Comparison of ENCODE assay signal across 9 cellular contexts in genomic region chr3:12286927-12287726, GRCh38. TPM values are rescaled to one million over a fixed set of nuclear protein-coding genes. Genes with fewer than 3 reads are reported as not detected.
DNase-seq lines count a peak whose midpoint lies in the region; ATAC-seq and TF ChIP-seq lines count a peak whose summit lies in the region.
"Had no signal": no experiment of that assay in that cellular context is flagged by ENCODE, and none has a peak within 500 bp of the region (broad histone marks: within the 10 kb centered on the region; RNA-seq: fewer than 3 reads in every experiment).

No MANE protein-coding gene starts in this region.

- peaks cover 10% of the 10 kb centered on the region for H3K4me1 Mint-ChIP-seq in activated CD4-positive, alpha-beta memory T cell treated with anti-CD3 and anti-CD28 coated beads, Interleukin-2, amount 10 ng/mL, durations not matched to agents 7 days and 5 days

- H3K27ac ChIP-seq in sigmoid colon = peak overlapping the region; percentile 34 to 61 (median 55)
- H3K27ac ChIP-seq: BLaER1 treated with 17β-estradiol and CSF1 and Interleukin-3, amounts not matched to agents 10 nM and 100 nM had no signal

- intact Hi-C loops in left cardiac atrium (cut with DNase I) = loop anchor here (2.0 to 10.0 kb wide), 2 partner anchors 188 to 194 kb away; no protein-coding TSS in a partner anchor
- intact Hi-C loops in sigmoid colon (cut with DNase I) = no loop called here

- peak overlapping the region; percentile 43 for H3K4me3 Mint-ChIP-seq in activated CD4-positive, alpha-beta memory T cell treated with anti-CD3 and anti-CD28 coated beads, Interleukin-2, amount 10 ng/mL, durations not matched to agents 7 days and 5 days

- POLR2A ChIA-PET in activated CD4-positive, alpha-beta memory T cell treated with anti-CD3 and anti-CD28 coated beads, Interleukin-2, amount 10 ng/mL, durations not matched to agents 7 days and 5 days (lab: Charles Lee) = no interaction called here

- CTCF ChIA-PET in activated CD4-positive, alpha-beta memory T cell treated with anti-CD3 and anti-CD28 coated beads, Interleukin-2, amount 10 ng/mL, durations not matched to agents 7 days and 5 days (lab: Charles Lee) = no interaction called here

- H3K9me3 ChIP-seq in sigmoid colon = peaks cover 0 to 5% (median 0%) of the 10 kb centered on the region in 4 donors

- peaks cover 6 to 46% (median 37%) of the 10 kb centered on the region in 3 donors for H3K27me3 ChIP-seq in sigmoid colon

- H3K36me3 ChIP-seq in sigmoid colon = no peaks in the 10 kb centered on the region
- H3K36me3 ChIP-seq: BLaER1 treated with 17β-estradiol and CSF1 and Interleukin-3, amounts not matched to agents 10 nM and 100 nM had no signal

- H3K4me3 ChIP-seq in sigmoid colon = peak overlapping the region; percentile 24 to 65 (median 62)
- H3K4me3 ChIP-seq: BLaER1 treated with 17β-estradiol and CSF1 and Interleukin-3, amounts not matched to agents 10 nM and 100 nM had no signal

- H3K27me3 Mint-ChIP-seq in activated CD4-positive, alpha-beta memory T cell treated with anti-CD3 and anti-CD28 coated beads, Interleukin-2, amount 10 ng/mL, durations not matched to agents 7 days and 5 days = peaks cover 40% of the 10 kb centered on the region

- DNase-seq in NCI-H1417 (lab: John Stamatoyannopoulos, UW) (peak in 2 of 3 experiments; percentile 9 to 26), NCI-H1417 treated with DMSO at 0.1 percent for 48 hours (lab: John Stamatoyannopoulos, UW) (no peak), left cardiac atrium (peak; percentile 27), sigmoid colon (no peak), pons (ENCODE audit: low spot score) (no peak)
- no peak for DNase-seq in activated CD4-positive, alpha-beta memory T cell treated with anti-CD3 and anti-CD28 coated beads, Interleukin-2, amount 10 ng/mL, durations not matched to agents 7 days and 5 days
- DNase-seq in stimulated activated naive CD4-positive, alpha-beta T cell treated with Interleukin-2 at 50 U/mL for 16 hours (lab: John Stamatoyannopoulos, UW) = no peak

- H3K36me3 Mint-ChIP-seq in activated CD4-positive, alpha-beta memory T cell treated with anti-CD3 and anti-CD28 coated beads, Interleukin-2, amount 10 ng/mL, durations not matched to agents 7 days and 5 days (ENCODE audit: low read depth) = no peaks in the 10 kb centered on the region

- no peak overlapping the region for H3K27ac Mint-ChIP-seq in activated CD4-positive, alpha-beta memory T cell treated with anti-CD3 and anti-CD28 coated beads, Interleukin-2, amount 10 ng/mL, durations not matched to agents 7 days and 5 days

- no peak for TF ChIP-seq POLR2A in sigmoid colon (IDR thresholded peaks at IDR 0.05)

- peak; percentile 23 to 51 for ATAC-seq in left cardiac atrium
- ATAC-seq in GM18517 (IDR thresholded peaks at IDR 0.05; ENCODE audit: unreplicated experiment) = no peak

- H3K9me3 Mint-ChIP-seq in activated CD4-positive, alpha-beta memory T cell treated with anti-CD3 and anti-CD28 coated beads, Interleukin-2, amount 10 ng/mL, durations not matched to agents 7 days and 5 days = no peaks in the 10 kb centered on the region

- TF ChIP-seq EP300 in sigmoid colon (IDR thresholded peaks at IDR 0.05) = no peak

- peaks cover 0 to 17% (median 14%) of the 10 kb centered on the region in 4 donors for H3K4me1 ChIP-seq in sigmoid colon
- H3K4me1 ChIP-seq: BLaER1 treated with 17β-estradiol and CSF1 and Interleukin-3, amounts not matched to agents 10 nM and 100 nM had no signal

- 22 to 23% methylated on average over 33 of the region's 33 CpGs for WGBS in sigmoid colon, 2 donors

- no peak for TF ChIP-seq CTCF in sigmoid colon (IDR thresholded peaks at IDR 0.05)

RNA-seq across cellular contexts. Expression of gene PPARG, which starts 1.7 kb away (rescaled TPM):
- 1 to 10 TPM; 2.2 to 3.7 TPM for total RNA-seq in activated CD4-positive, alpha-beta memory T cell treated with anti-CD3 and anti-CD28 coated beads, Interleukin-2, amount 10 ng/mL, durations not matched to agents 7 days and 5 days
- 10 to 100 TPM; 40.1 to 57.2 TPM for total RNA-seq in left cardiac atrium
- total RNA-seq in sigmoid colon = 10 to 100 TPM in 3 of 4 donors, 1 to 10 TPM in 1; 9.7 to 17.8 (median 10.9) TPM
- polyA plus RNA-seq in sigmoid colon = 100 to 1,000 TPM in 1 of 3 donors, 10 to 100 TPM in 2; 48.3 to 111 (median 96.1) TPM

Comparison
In these comparisons a context has a peak if more than half of its experiments do, and no peak if none do; other contexts are left out.
1. DNase-seq: peak in NCI-H1417 (2 of 3) and left cardiac atrium (single experiment); none in NCI-H1417 treated with DMSO at 0.1 percent for 48 hours (single experiment), activated CD4-positive, alpha-beta memory T cell treated with anti-CD3 and anti-CD28 coated beads, Interleukin-2, amount 10 ng/mL, durations not matched to agents 7 days and 5 days (single experiment), sigmoid colon (single experiment), pons (single experiment) and stimulated activated naive CD4-positive, alpha-beta T cell treated with Interleukin-2 at 50 U/mL for 16 hours (single experiment).